ENCODE assay signal across 12 cellular contexts in the genomic region with DNA sequence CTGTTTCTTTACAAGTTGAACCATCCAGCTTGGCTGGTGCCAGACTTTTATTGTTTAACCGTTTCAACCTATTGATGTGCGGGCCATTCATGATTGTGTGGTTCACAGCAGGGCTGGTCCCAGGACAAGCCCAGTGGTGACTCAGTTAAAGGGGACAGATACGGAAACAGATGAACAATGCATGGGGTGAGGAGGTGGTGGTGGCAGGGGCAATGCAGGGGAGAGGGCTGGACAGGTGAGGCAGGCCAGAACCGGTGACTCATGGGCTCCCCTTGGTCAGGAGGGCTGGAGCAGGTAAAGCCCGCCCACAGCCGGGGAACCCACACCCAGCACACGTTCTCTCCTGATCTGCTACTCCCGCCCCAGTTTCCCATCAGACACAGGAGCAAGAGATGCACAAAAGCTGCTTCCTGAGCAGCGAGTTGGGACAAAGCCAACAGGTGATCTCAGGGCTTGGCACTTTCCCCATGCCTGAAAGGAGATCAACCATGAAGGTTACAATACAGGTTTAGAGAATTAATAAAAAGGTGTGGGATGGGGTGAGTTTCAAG.
A peak's percentile ranks its signal among the peaks of the same experiment; 100 is the strongest.
DNase-seq lines count a peak whose midpoint lies in the region; ATAC-seq lines count a peak whose summit lies in the region.
"Had no signal": no experiment of that assay in that cellular context is flagged by ENCODE, and none has a peak within 500 bp of the region (broad histone marks: within the 10 kb centered on the region; RNA-seq: fewer than 3 reads in every experiment).

No MANE protein-coding gene starts in this region.

- no peak for ATAC-seq in Right ventricle myocardium inferior
- ATAC-seq in HG03039 (IDR thresholded peaks at IDR 0.05; ENCODE audit: unreplicated experiment) = no peak

- peak; percentile 78 for DNase-seq in NCI-H128 (lab: John Stamatoyannopoulos, UW; ENCODE audit: unreplicated experiment)
- DNase-seq in RPMI8226 = peak; percentile 85
- peak; percentile 66 for DNase-seq in iPS-NIHi7 (ENCODE audit: extremely low spot score)
- peak; percentile 86 for DNase-seq in ureter (ENCODE audit: low spot score)
- DNase-seq in Right ventricle myocardium inferior (ENCODE audit: missing footprints) = no peak
- no peak for DNase-seq in HuH-7 (ENCODE audit: low spot score)
- DNase-seq: activated CD4-positive, alpha-beta T cell treated with anti-CD3 and anti-CD28 coated beads, Interleukin-2, amount 50 U/mL, for 4 hours; left ventricle myocardium inferior; MM.1S; SIG-M5; uterus had no signal

- intact Hi-C loops in Right ventricle myocardium inferior (cut with DNase I) = no loop called here

Comparison
In these comparisons a context has a peak if more than half of its experiments do, and no peak if none do; other contexts are left out.
1. DNase-seq: peak in NCI-H128 (single experiment), RPMI8226 (single experiment), iPS-NIHi7 (single experiment) and ureter (single experiment); none in Right ventricle myocardium inferior (single experiment) and HuH-7 (single experiment).